Comparison of ENCODE assay signal across 9 cellular contexts in genomic region chr1:85579619-85580018, GRCh38. TPM values are rescaled to one million over a fixed set of nuclear protein-coding genes. Genes with fewer than 3 reads are reported as not detected.
A peak's percentile ranks its signal among the peaks of the same experiment; 100 is the strongest.
DNase-seq lines count a peak whose midpoint lies in the region; ATAC-seq and TF ChIP-seq lines count a peak whose summit lies in the region.
"Had no signal": no experiment of that assay in that cellular context is flagged by ENCODE, and none has a peak within 500 bp of the region (broad histone marks: within the 10 kb centered on the region; RNA-seq: fewer than 3 reads in every experiment).

No MANE protein-coding gene starts in this region.

- WGBS in spleen, 5 donors, result 8 to 13% (median 11%) methylated on average over 9 to 15 of the region's 15 CpGs

- TF ChIP-seq POLR2A in spleen (IDR thresholded peaks at IDR 0.05), result no peak

- H3K27ac ChIP-seq in spleen, result peak overlapping the region in 6 of 8 donors; percentile 64 to 89 (median 84)
- H3K27ac ChIP-seq: WERI-Rb-1 had no signal

- H3K36me3 ChIP-seq in HAP-1 (replicated peaks) (peaks cover 34% of the 10 kb centered on the region), spleen (peaks cover 0 to 9% (median 0%) of the 10 kb centered on the region in 6 donors)
- H3K36me3 ChIP-seq: WERI-Rb-1 had no signal

- intact Hi-C loops in spleen (cut with DNase I; ENCODE audit: low total_unique reads), result loop anchor here (5.0 kb wide), 1 partner anchor 267 kb away; no protein-coding TSS in a partner anchor
- intact Hi-C loops in activated T-helper 1 cell treated with anti-CD3 and anti-CD28 coated beads, Interleukin-12 subunit alpha, Interleukin-12 subunit beta, Interleukin-2, Interleukin-4 antibody, amounts not matched to agents 30 ng/mL and 10 ng/mL and 1 ng/mL, durations not matched to agents 14 hours and 24 hours and 36 hours (cut with micrococcal nuclease), result loop anchor here (2.0 to 10.0 kb wide), 4 partner anchors 129 to 715 kb away; partner anchors contain the start of gene ZNHIT6

- H3K4me3 ChIP-seq in HAP-1 (peak overlapping the region; percentile 80), spleen (peak overlapping the region in 5 of 8 donors; percentile 7 to 70 (median 54))

- H3K9me3 ChIP-seq in HAP-1 (no peaks in the 10 kb centered on the region), spleen (no peaks in the 10 kb centered on the region)

- H3K27me3 ChIP-seq in HAP-1 (ENCODE audit: low read depth), result no peaks in the 10 kb centered on the region
- H3K27me3 ChIP-seq in spleen (replicated peaks in 1 of 7), result peaks cover 2 to 87% (median 24%) of the 10 kb centered on the region in 7 donors

- ATAC-seq in GM21723 (IDR thresholded peaks at IDR 0.05; ENCODE audit: unreplicated experiment), result no peak

- H3K4me1 Mint-ChIP-seq in brain, result peaks cover 66% of the 10 kb centered on the region
- peaks cover 19% of the 10 kb centered on the region for H3K4me1 Mint-ChIP-seq in activated T-helper 1 cell treated with anti-CD3 and anti-CD28 coated beads, Interleukin-12 subunit alpha, Interleukin-12 subunit beta, Interleukin-2, Interleukin-4 antibody, amounts not matched to agents 30 ng/mL and 10 ng/mL and 1 ng/mL, durations not matched to agents 14 hours and 24 hours and 36 hours (ENCODE audit: low read depth)

- peaks cover 0 to 6% (median 0%) of the 10 kb centered on the region in 5 experiments for H3K9me3 Mint-ChIP-seq in brain
- no peaks in the 10 kb centered on the region for H3K9me3 Mint-ChIP-seq in activated T-helper 1 cell treated with anti-CD3 and anti-CD28 coated beads, Interleukin-12 subunit alpha, Interleukin-12 subunit beta, Interleukin-2, Interleukin-4 antibody, amounts not matched to agents 30 ng/mL and 10 ng/mL and 1 ng/mL, durations not matched to agents 14 hours and 24 hours and 36 hours

- H3K27me3 Mint-ChIP-seq in brain, result peaks cover 55% of the 10 kb centered on the region
- peaks cover 73% of the 10 kb centered on the region for H3K27me3 Mint-ChIP-seq in activated T-helper 1 cell treated with anti-CD3 and anti-CD28 coated beads, Interleukin-12 subunit alpha, Interleukin-12 subunit beta, Interleukin-2, Interleukin-4 antibody, amounts not matched to agents 30 ng/mL and 10 ng/mL and 1 ng/mL, durations not matched to agents 14 hours and 24 hours and 36 hours (ENCODE audit: insufficient read depth)

- H3K36me3 Mint-ChIP-seq in brain, result peaks cover 20% of the 10 kb centered on the region
- H3K36me3 Mint-ChIP-seq in activated T-helper 1 cell treated with anti-CD3 and anti-CD28 coated beads, Interleukin-12 subunit alpha, Interleukin-12 subunit beta, Interleukin-2, Interleukin-4 antibody, amounts not matched to agents 30 ng/mL and 10 ng/mL and 1 ng/mL, durations not matched to agents 14 hours and 24 hours and 36 hours (ENCODE audit: low read depth), result no peaks in the 10 kb centered on the region

- TF ChIP-seq CTCF in brain (conservative IDR thresholded peaks at IDR 0.05), result no peak
- TF ChIP-seq CTCF in spleen (IDR thresholded peaks at IDR 0.05 in 8 of 11, conservative IDR thresholded peaks at IDR 0.05 in 3 of 11), result no peak

- in situ Hi-C loops in HAP-1 (cut with MboI; ENCODE audit: low sequenced_read_pairs), result no loop called here

- H3K4me1 ChIP-seq in HAP-1 (peaks cover 44% of the 10 kb centered on the region), spleen (peaks cover 0 to 58% (median 40%) of the 10 kb centered on the region in 6 donors)

- H3K4me3 Mint-ChIP-seq in brain, result peak overlapping the region; percentile 89 to 98 (median 92)
- no peak overlapping the region for H3K4me3 Mint-ChIP-seq in activated T-helper 1 cell treated with anti-CD3 and anti-CD28 coated beads, Interleukin-12 subunit alpha, Interleukin-12 subunit beta, Interleukin-2, Interleukin-4 antibody, amounts not matched to agents 30 ng/mL and 10 ng/mL and 1 ng/mL, durations not matched to agents 14 hours and 24 hours and 36 hours

- H3K27ac Mint-ChIP-seq in brain, result peak overlapping the region in 1 of 5 experiments; percentile 91
- no peak overlapping the region for H3K27ac Mint-ChIP-seq in activated T-helper 1 cell treated with anti-CD3 and anti-CD28 coated beads, Interleukin-12 subunit alpha, Interleukin-12 subunit beta, Interleukin-2, Interleukin-4 antibody, amounts not matched to agents 30 ng/mL and 10 ng/mL and 1 ng/mL, durations not matched to agents 14 hours and 24 hours and 36 hours

- DNase-seq in HAP-1 (ENCODE audit: low spot score in 2 of 2), result peak; percentile 10 to 48
- peak; percentile 70 for DNase-seq in iris pigment epithelial cell (ENCODE audit: low read depth)
- no peak for DNase-seq in spleen
- DNase-seq in DMS79 treated with DMSO at 0.1 percent for 48 hours (lab: John Stamatoyannopoulos, UW), result no peak
- no peak for DNase-seq in activated T-helper 1 cell treated with anti-CD3 and anti-CD28 coated beads, Interleukin-12 subunit alpha, Interleukin-12 subunit beta, Interleukin-2, Interleukin-4 antibody, amounts not matched to agents 30 ng/mL and 10 ng/mL and 1 ng/mL, durations not matched to agents 14 hours and 24 hours and 36 hours (ENCODE audit: low spot score)
- no peak for DNase-seq in Kasumi-1 (lab: John Stamatoyannopoulos, UW)
- DNase-seq: WERI-Rb-1 had no signal

RNA-seq across cellular contexts. Expression of gene CCN1, which starts 0.9 kb away (rescaled TPM):
- polyA plus RNA-seq in brain (ENCODE audit: insufficient read depth, low read depth, low replicate concordance), result 8.7 TPM
- total RNA-seq in spleen, result 100 to 1,000 TPM in 4 of 7 donors, 10 to 100 TPM in 3; 15.9 to 371 (median 148) TPM
- 10 to 100 TPM in 2 of 3 donors, 1 to 10 TPM in 1; 8.0 to 87.0 (median 74.5) TPM for polyA plus RNA-seq in spleen
- 0.27 and 0.36 TPM in 2 replicates for total RNA-seq in activated T-helper 1 cell treated with anti-CD3 and anti-CD28 coated beads, Interleukin-12 subunit alpha, Interleukin-12 subunit beta, Interleukin-2, Interleukin-4 antibody, amounts not matched to agents 30 ng/mL and 10 ng/mL and 1 ng/mL, durations not matched to agents 14 hours and 24 hours and 36 hours

Comparison
In these comparisons a context has a peak if more than half of its experiments do, and no peak if none do; other contexts are left out.
1. DNase-seq: peak in HAP-1 (2 of 2) and iris pigment epithelial cell (single experiment); none in spleen (single experiment), DMS79 treated with DMSO at 0.1 percent for 48 hours (single experiment), activated T-helper 1 cell treated with anti-CD3 and anti-CD28 coated beads, Interleukin-12 subunit alpha, Interleukin-12 subunit beta, Interleukin-2, Interleukin-4 antibody, amounts not matched to agents 30 ng/mL and 10 ng/mL and 1 ng/mL, durations not matched to agents 14 hours and 24 hours and 36 hours (single experiment) and Kasumi-1 (0 of 2).
2. RNA of gene CCN1, which starts 0.9 kb away (total RNA-seq): 15.9 to 371 TPM in spleen; 0.27 to 0.36 TPM in activated T-helper 1 cell treated with anti-CD3 and anti-CD28 coated beads, Interleukin-12 subunit alpha, Interleukin-12 subunit beta, Interleukin-2, Interleukin-4 antibody, amounts not matched to agents 30 ng/mL and 10 ng/mL and 1 ng/mL, durations not matched to agents 14 hours and 24 hours and 36 hours; every median in the first group is over 10 times any median in the second.